ENCODE assay signal across 30 cellular contexts in genomic region chr17:74632597-74632996, GRCh38. TPM values are rescaled to one million over a fixed set of nuclear protein-coding genes. Genes with fewer than 3 reads are reported as not detected.
DNase-seq lines count a peak whose midpoint lies in the region; ATAC-seq, FAIRE-seq and TF ChIP-seq lines count a peak whose summit lies in the region.
"Had no signal": no experiment of that assay in that cellular context is flagged by ENCODE, and none has a peak within 500 bp of the region (broad histone marks: within the 10 kb centered on the region; RNA-seq: fewer than 3 reads in every experiment).

No MANE protein-coding gene starts in this region.

- H3T11ph ChIP-seq in H9 (ENCODE audit: low read length) = no peak overlapping the region

- H3K79me1 ChIP-seq in H9 (ENCODE audit: insufficient read depth, low read depth, low read length, poor library complexity, severe bottlenecking) = no peaks in the 10 kb centered on the region

- no peak for TF ChIP-seq RAD21 in A549 (conservative IDR thresholded peaks at IDR 0.05 in 1 of 2, IDR thresholded peaks at IDR 0.05 in 1 of 2)

- peaks cover 9% of the 10 kb centered on the region; the same call in 1 of the 3 replicates for H3K9me3 ChIP-seq in A549
- H3K9me3 ChIP-seq in H9 (ENCODE audit: control insufficient read depth, low read depth, low read length) = no peaks in the 10 kb centered on the region
- no peaks in the 10 kb centered on the region for H3K9me3 ChIP-seq in naive thymus-derived CD4-positive, alpha-beta T cell (ENCODE audit: control insufficient read depth in 2 of 3, low read length in 3 of 3)
- no peaks in the 10 kb centered on the region for H3K9me3 ChIP-seq in upper lobe of left lung
- H3K9me3 ChIP-seq: adrenal gland had no signal

- no peak overlapping the region for H4K91ac ChIP-seq in H9 (ENCODE audit: insufficient read length, low read depth, low read length)

- H4K20me1 ChIP-seq in H9 (ENCODE audit: control insufficient read depth, insufficient read depth, insufficient read length) = no peaks in the 10 kb centered on the region

- no peak for FAIRE-seq in A549 (lab: Jason Lieb, UNC)
- FAIRE-seq: A204.1, HTR-8/SVneo, K562 had no signal

- H3K9ac ChIP-seq in H9 (ENCODE audit: extremely low read depth, insufficient read length, low read length) = no peak overlapping the region

- no peak overlapping the region for H2BK20ac ChIP-seq in H9 (ENCODE audit: low read depth, low read length, poor library complexity, severe bottlenecking)

- H3K4me1 Mint-ChIP-seq in H9 = peaks cover 39 to 58% of the 10 kb centered on the region in 2 experiments
- H3K4me1 Mint-ChIP-seq in naive thymus-derived CD4-positive, alpha-beta T cell = peaks cover 0 to 11% (median 9%) of the 10 kb centered on the region in 7 donors

- CTCF ChIA-PET in A549 (lab: Yijun Ruan, JAX) = interaction anchor here (0.8 to 2.8 kb wide), 9 partner anchors 9 to 1110 kb away, joined by 3 to 11 read pairs (median 3); partner anchors contain the start of gene CD300E
- CTCF ChIA-PET in naive thymus-derived CD4-positive, alpha-beta T cell (lab: Charles Lee) = interaction anchor here (0.6 kb wide), 1 partner anchor 18 kb away, joined by 4 read pairs; no protein-coding TSS in a partner anchor

- H3K14ac ChIP-seq in H9 (ENCODE audit: insufficient read depth, low read length) = no peak overlapping the region

- peak overlapping the region; percentile 5 for H3K18ac ChIP-seq in H9 (ENCODE audit: insufficient read length, low read depth, low read length)

- H3K27me3 ChIP-seq in H9 (ENCODE audit: insufficient read depth, low read length) (no peaks in the 10 kb centered on the region; the same call in 1 of the 2 replicates), upper lobe of left lung (no peaks in the 10 kb centered on the region)
- peaks cover 0 to 5% of the 10 kb centered on the region in 2 donors for H3K27me3 ChIP-seq in naive thymus-derived CD4-positive, alpha-beta T cell (ENCODE audit: control insufficient read depth in 2 of 2, insufficient read depth in 2 of 2, low read length in 2 of 2)
- H3K27me3 ChIP-seq: adrenal gland had no signal

- POLR2A ChIA-PET in A549 (lab: Yijun Ruan, JAX) = no interaction called here
- POLR2A ChIA-PET in naive thymus-derived CD4-positive, alpha-beta T cell (lab: Charles Lee) = no interaction called here

- no peak overlapping the region for H4K8ac ChIP-seq in H9 (replicated peaks; ENCODE audit: insufficient read length, low read depth, low read length)

- WGBS in A549 (ENCODE audit: missing lambda C conversion rate) = 64% methylated on average over 9 of the region's 9 CpGs
- no CpG with 5 or more reads among the region's 9 CpGs for WGBS in H9 (ENCODE audit: extremely low coverage, insufficient read length, low lambda C conversion rate)
- WGBS in upper lobe of left lung, 2 donors = 77 to 81% methylated on average over 9 of the region's 9 CpGs

- H4K5ac ChIP-seq in H9 (ENCODE audit: insufficient read length, low read depth, low read length) = no peak overlapping the region

- TF ChIP-seq CTCF in A549 (IDR thresholded peaks at IDR 0.05) (no peak), H9 (conservative IDR thresholded peaks at IDR 0.05) (no peak), upper lobe of left lung (IDR thresholded peaks at IDR 0.05) (no peak)

- H3K27me3 Mint-ChIP-seq in H9 (ENCODE audit: low read depth) = peaks cover 12% of the 10 kb centered on the region
- peaks cover 16 to 64% (median 31%) of the 10 kb centered on the region in 5 donors for H3K27me3 Mint-ChIP-seq in naive thymus-derived CD4-positive, alpha-beta T cell

- no peak overlapping the region for H3K4ac ChIP-seq in H9 (ENCODE audit: low read depth, low read length)

- H2BK5ac ChIP-seq in H9 (ENCODE audit: insufficient read length, low read length) = no peak overlapping the region

- no peak for TF ChIP-seq POLR2A in A549 (IDR thresholded peaks at IDR 0.05; ENCODE audit: low read length)
- TF ChIP-seq POLR2A in upper lobe of left lung (IDR thresholded peaks at IDR 0.05) = no peak

- peak overlapping the region; percentile 87 to 94 (median 91); a peak in 3 of 7 replicates for H3K27ac Mint-ChIP-seq in H9
- H3K27ac Mint-ChIP-seq in naive thymus-derived CD4-positive, alpha-beta T cell = no peak overlapping the region
- H3K27ac Mint-ChIP-seq: activated T-cell treated with anti-CD3 and anti-CD28 coated beads, Interleukin-2, amount 50 U/mL, for 72 hours; stimulated activated effector memory CD8-positive, alpha-beta T cell treated with anti-CD3 and anti-CD28 coated beads, Interleukin-12 subunit alpha, Interleukin-12 subunit beta, amount 100 ng/mL, for 72 hours had no signal

- no peaks in the 10 kb centered on the region for H3K23me2 ChIP-seq in H9 (ENCODE audit: insufficient read length, low read depth, low read length, poor library complexity, severe bottlenecking)

- H3K9me3 Mint-ChIP-seq in H9 = peaks cover 2 to 3% of the 10 kb centered on the region in 2 experiments; a peak in 2 of 5 replicates
- H3K9me3 Mint-ChIP-seq in naive thymus-derived CD4-positive, alpha-beta T cell = peaks cover 0 to 4% (median 0%) of the 10 kb centered on the region in 11 donors
- H3K9me3 Mint-ChIP-seq: activated T-cell treated with anti-CD3 and anti-CD28 coated beads, Interleukin-2, amount 50 U/mL, for 72 hours; neural crest cell; stimulated activated effector memory CD8-positive, alpha-beta T cell treated with anti-CD3 and anti-CD28 coated beads, Interleukin-12 subunit alpha, Interleukin-12 subunit beta, amount 100 ng/mL, for 72 hours had no signal

- H3K56ac ChIP-seq in H9 (ENCODE audit: insufficient read length, low read depth, low read length) = no peak overlapping the region

- no peak overlapping the region for H3K4me3 Mint-ChIP-seq in H9
- no peak overlapping the region for H3K4me3 Mint-ChIP-seq in naive thymus-derived CD4-positive, alpha-beta T cell
- H3K4me3 Mint-ChIP-seq: neural crest cell; stimulated activated effector memory CD8-positive, alpha-beta T cell treated with anti-CD3 and anti-CD28 coated beads, Interleukin-12 subunit alpha, Interleukin-12 subunit beta, amount 100 ng/mL, for 72 hours had no signal

- TF ChIP-seq EP300 in A549 (IDR thresholded peaks at IDR 0.05) (no peak), upper lobe of left lung (IDR thresholded peaks at IDR 0.05) (no peak)

- peak in 1 of 2 experiments; percentile 22; a peak in 2 of 6 replicates for ATAC-seq in A549
- peak; percentile 67 for ATAC-seq in naive thymus-derived CD4-positive, alpha-beta T cell
- ATAC-seq in upper lobe of left lung (ENCODE audit: low FRiP score in 2 of 2) = no peak
- no peak for ATAC-seq in HG02885 (IDR thresholded peaks at IDR 0.05; ENCODE audit: poor library complexity, unreplicated experiment)
- ATAC-seq: activated T-cell treated with anti-CD3 and anti-CD28 coated beads, Interleukin-2, amount 50 U/mL, for 72 hours; K562; stimulated activated effector memory CD8-positive, alpha-beta T cell treated with anti-CD3 and anti-CD28 coated beads, Interleukin-12 subunit alpha, Interleukin-12 subunit beta, amount 100 ng/mL, for 72 hours had no signal

- H2AK5ac ChIP-seq in H9 (ENCODE audit: insufficient read length, low read length) = no peak overlapping the region

- H3K4me1 ChIP-seq in A549 (no peaks in the 10 kb centered on the region), H9 (ENCODE audit: insufficient read depth, low read length) (peaks cover 7% of the 10 kb centered on the region; the same call in 1 of the 2 replicates), upper lobe of left lung (peaks cover 0 to 8% (median 2%) of the 10 kb centered on the region in 4 donors)
- no peaks in the 10 kb centered on the region for H3K4me1 ChIP-seq in naive thymus-derived CD4-positive, alpha-beta T cell (ENCODE audit: control insufficient read depth in 2 of 2, insufficient read depth in 2 of 2, low read length in 2 of 2)
- H3K4me1 ChIP-seq: adrenal gland had no signal

- H3K36me3 ChIP-seq in naive thymus-derived CD4-positive, alpha-beta T cell (ENCODE audit: control insufficient read depth in 2 of 3, insufficient read depth in 3 of 3, low read length in 3 of 3) = no peaks in the 10 kb centered on the region
- H3K36me3 ChIP-seq in upper lobe of left lung = no peaks in the 10 kb centered on the region
- H3K36me3 ChIP-seq: adrenal gland, WERI-Rb-1 had no signal

- no peak overlapping the region for H2BK15ac ChIP-seq in H9 (ENCODE audit: low read depth, low read length)

- H3K23ac ChIP-seq in H9 (ENCODE audit: insufficient read length, low read depth, low read length) = no peak overlapping the region

- no peak overlapping the region for H2BK12ac ChIP-seq in H9 (ENCODE audit: insufficient read length, low read depth, low read length)

- H3K27ac ChIP-seq in A549 (no peak overlapping the region; a peak in 1 of 6 replicates), H9 (ENCODE audit: insufficient read length, low read depth, low read length) (no peak overlapping the region), upper lobe of left lung (no peak overlapping the region)
- no peak overlapping the region for H3K27ac ChIP-seq in naive thymus-derived CD4-positive, alpha-beta T cell (ENCODE audit: low read depth, low read length)
- H3K27ac ChIP-seq: adrenal gland, PC-9, WERI-Rb-1 had no signal

- H2AFZ ChIP-seq in H9 (ENCODE audit: low read length) = no peak overlapping the region
- H2AFZ ChIP-seq: PC-9 had no signal

- H3K79me2 ChIP-seq in H9 (ENCODE audit: insufficient read depth, low read length) = no peaks in the 10 kb centered on the region

- H3K4me2 ChIP-seq in A549 (peak overlapping the region; percentile 55), H9 (ENCODE audit: insufficient read depth, insufficient read length, low read length) (no peak overlapping the region)
- H3K4me2 ChIP-seq: PC-9 had no signal

- intact Hi-C loops in naive thymus-derived CD4-positive, alpha-beta T cell (cut with micrococcal nuclease) = no loop called here

- no peak overlapping the region for H3K4me3 ChIP-seq in A549
- H3K4me3 ChIP-seq in naive thymus-derived CD4-positive, alpha-beta T cell (ENCODE audit: low read length) = no peak overlapping the region
- no peak overlapping the region for H3K4me3 ChIP-seq in upper lobe of left lung
- H3K4me3 ChIP-seq: adrenal gland, K562, lung, PC-9 had no signal

- no peak overlapping the region for H2BK120ac ChIP-seq in H9 (ENCODE audit: low read depth, low read length, poor library complexity, severe bottlenecking)

- DNase-seq in A549 (ENCODE audit: low read depth in 1 of 2, low spot score in 1 of 2) (no peak), H9 (no peak), amniotic epithelial cell (ENCODE audit: low read depth) (peak; percentile 21), upper lobe of left lung (no peak), globus pallidus (ENCODE audit: low spot score) (no peak)
- no peak for DNase-seq in naive thymus-derived CD4-positive, alpha-beta T cell
- no peak for DNase-seq in activated CD8-positive, alpha-beta memory T cell treated with anti-CD3 and anti-CD28 coated beads, Interleukin-2, amount 50 U/mL, for 48 hours
- DNase-seq: activated CD4-positive, alpha-beta T cell treated with anti-CD3 and anti-CD28 coated beads, Interleukin-2, amount 50 U/mL, for 1 hour; activated naive CD4-positive, alpha-beta T cell treated with Interleukin-2 at 50 U/mL for 16 hours; activated T-cell treated with anti-CD3 and anti-CD28 coated beads, Interleukin-2, amount 50 U/mL, for 72 hours; NCI-H1436 treated with DMSO at 0.1 percent for 48 hours; NCI-H446; PC-9; Right ventricle myocardium superior; stimulated activated CD4-positive, alpha-beta T cell treated with anti-CD3 and anti-CD28 coated beads, Interleukin-4, amount 100 ng/mL, for 1 hour; T-helper 9 cell; WERI-Rb-1 had no signal

- no peaks in the 10 kb centered on the region; a peak in 1 of 7 replicates for H3K36me3 Mint-ChIP-seq in H9 (ENCODE audit: insufficient read depth in 1 of 3, low read depth in 3 of 3)
- no peaks in the 10 kb centered on the region for H3K36me3 Mint-ChIP-seq in naive thymus-derived CD4-positive, alpha-beta T cell
- H3K36me3 Mint-ChIP-seq: brain; stimulated activated effector memory CD8-positive, alpha-beta T cell treated with anti-CD3 and anti-CD28 coated beads, Interleukin-12 subunit alpha, Interleukin-12 subunit beta, amount 100 ng/mL, for 72 hours had no signal

RNA-seq across cellular contexts. Expression of gene CD300E, which starts 9.1 kb away (rescaled TPM):
- not detected in 2 replicates for polyA plus RNA-seq in A549 (2011; rRNA removed)
- polyA plus RNA-seq in A549 (2012; cell fraction: cytosol; rRNA removed) = not detected in 2 replicates
- not detected in 2 replicates for polyA plus RNA-seq in A549 (2012; cell fraction: nucleus; rRNA removed)
- not detected in 3 replicates for polyA plus RNA-seq in A549 (2017; fragmentation: RNase III; extraction: RNeasy Plus Mini Kit Qiagen cat#74134 plus additional on column Dnase treatment)
- polyA minus RNA-seq in A549 (2011; rRNA and poly(A)+ RNA removed) = not detected in 2 replicates
- total RNA-seq in H9 (2021) = not detected in 2 replicates
- 10 to 100 TPM in 2 of 5 experiments, not detected in 3; 11.9 to 93.1 TPM for total RNA-seq in naive thymus-derived CD4-positive, alpha-beta T cell
- not detected for polyA plus RNA-seq in naive thymus-derived CD4-positive, alpha-beta T cell
- total RNA-seq in upper lobe of left lung = 10 to 100 TPM in 2 of 6 donors, 1 to 10 TPM in 4; 3.6 to 15.6 (median 6.7) TPM
- total RNA-seq: activated T-cell treated with anti-CD3 and anti-CD28 coated beads, Interleukin-2, amount 50 U/mL, for 72 hours; chondrocyte; G401; K562; kidney epithelial cell; M059J; neural crest cell; PC-9 had no signal
- polyA plus RNA-seq: K562 had no signal

RNA-seq across cellular contexts. Expression of gene CD300LD, which starts 40.5 kb away (rescaled TPM):
- polyA plus RNA-seq in A549 (2011; rRNA removed) (not detected in 2 replicates), A549 (2017; fragmentation: RNase III; extraction: RNeasy Plus Mini Kit Qiagen cat#74134 plus additional on column Dnase treatment) (not detected in 3 replicates)
- not detected in 2 replicates for polyA plus RNA-seq in A549 (2012; cell fraction: cytosol; rRNA removed)
- polyA plus RNA-seq in A549 (2012; cell fraction: nucleus; rRNA removed) = not detected in 2 replicates
- polyA minus RNA-seq in A549 (2011; rRNA and poly(A)+ RNA removed) = not detected in 2 replicates
- total RNA-seq in H9 (2021) (not detected in 2 replicates), upper lobe of left lung (not detected)
- under 1 TPM in 1 of 5 experiments, not detected in 4; 0.39 TPM for total RNA-seq in naive thymus-derived CD4-positive, alpha-beta T cell
- polyA plus RNA-seq in naive thymus-derived CD4-positive, alpha-beta T cell = not detected
- total RNA-seq: adrenal gland, chondrocyte, G401, K562, kidney epithelial cell, M059J, neural crest cell, PC-9, Right ventricle myocardium superior had no signal
- polyA plus RNA-seq: adrenal gland, K562 had no signal

Comparison
In these comparisons a context has a peak if more than half of its experiments do, and no peak if none do; other contexts are left out.
1. H3K27ac Mint-ChIP-seq: peak in H9 (3 of 3); none in naive thymus-derived CD4-positive, alpha-beta T cell (0 of 9).